Comparison of ENCODE assay signal across 16 cellular contexts in the genomic region with DNA sequence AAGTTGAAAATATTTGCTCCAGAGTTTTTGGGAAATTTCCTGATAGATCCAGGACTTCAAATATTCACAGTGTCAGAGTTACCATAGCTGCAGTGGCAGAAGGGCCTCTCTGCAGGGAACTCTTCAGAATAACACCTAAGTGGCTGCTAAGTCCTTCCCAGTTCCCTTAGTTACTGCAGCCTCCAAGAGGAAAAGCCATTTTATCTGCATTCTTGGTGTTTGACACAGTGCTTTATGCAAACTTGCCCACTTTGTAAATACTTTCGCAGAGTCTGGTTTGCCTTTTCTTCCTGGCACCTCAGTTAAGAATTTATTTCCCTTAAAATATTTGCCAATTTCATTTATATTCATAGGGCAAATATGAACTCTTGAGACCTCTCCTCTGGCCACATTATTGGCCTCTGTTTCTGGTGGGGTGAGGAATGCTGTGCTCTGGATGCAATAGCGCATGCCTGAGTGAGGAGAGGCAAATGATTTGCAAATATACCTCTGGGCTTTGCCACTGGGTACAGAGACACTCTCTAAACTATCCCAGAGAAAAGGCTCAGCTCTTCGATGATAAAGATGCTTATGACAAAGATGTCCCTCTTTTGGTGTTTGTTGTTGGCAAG.
DNase-seq lines count a peak whose midpoint lies in the region; ATAC-seq, FAIRE-seq and TF ChIP-seq lines count a peak whose summit lies in the region.
"Had no signal": no experiment of that assay in that cellular context is flagged by ENCODE, and none has a peak within 500 bp of the region (broad histone marks: within the 10 kb centered on the region; RNA-seq: fewer than 3 reads in every experiment).

No MANE protein-coding gene starts in this region.

- DNase-seq in astrocyte (ENCODE audit: low read depth) (peak; percentile 8), iPS-NIHi7 (ENCODE audit: extremely low spot score) (peak; percentile 13), pons (ENCODE audit: low spot score) (peak; percentile 35), Kasumi-1 (lab: John Stamatoyannopoulos, UW) (no peak)
- DNase-seq in naive thymus-derived CD8-positive, alpha-beta T cell = no peak
- DNase-seq in stimulated activated CD4-positive, alpha-beta T cell treated with anti-CD3 and anti-CD28 coated beads, Interleukin-4, amount 100 ng/mL, for 24 hours = no peak
- DNase-seq: ACHN; GF-D8; NCI-H1105; NCI-H2081 treated with DMSO at 0.1 percent for 48 hours; NK-92 treated with Interleukin-12 subunit alpha and Interleukin-12 subunit beta, amount 100 ng/mL, for 24 hours; Peyer's patch had no signal

- no peak overlapping the region for H3K27ac ChIP-seq in astrocyte (ENCODE audit: low read depth, low read length)
- H3K27ac ChIP-seq: Peyer's patch, SJSA1 had no signal

- H3K79me2 ChIP-seq in astrocyte (ENCODE audit: insufficient read depth, low read length) = no peaks in the 10 kb centered on the region

- POLR2A ChIA-PET in naive thymus-derived CD8-positive, alpha-beta T cell (lab: Charles Lee) = no interaction called here

- TF ChIP-seq CTCF in astrocyte (IDR thresholded peaks at IDR 0.05; ENCODE audit: insufficient read depth, low read depth, low read length) = no peak

- no peaks in the 10 kb centered on the region for H3K36me3 Mint-ChIP-seq in astrocyte (ENCODE audit: low read depth, unreplicated experiment)
- H3K36me3 Mint-ChIP-seq in naive thymus-derived CD8-positive, alpha-beta T cell = no peaks in the 10 kb centered on the region

- H3K27ac Mint-ChIP-seq in astrocyte (ENCODE audit: unreplicated experiment) = no peak overlapping the region
- no peak overlapping the region for H3K27ac Mint-ChIP-seq in naive thymus-derived CD8-positive, alpha-beta T cell
- H3K27ac Mint-ChIP-seq: B cell had no signal

- no peak overlapping the region for H3K4me3 ChIP-seq in astrocyte (ENCODE audit: insufficient read depth, low read depth, low read length)
- H3K4me3 ChIP-seq: K562, Peyer's patch, SJSA1 had no signal

- no peak overlapping the region for H3K4me3 Mint-ChIP-seq in astrocyte (ENCODE audit: unreplicated experiment)
- no peak overlapping the region for H3K4me3 Mint-ChIP-seq in naive thymus-derived CD8-positive, alpha-beta T cell
- H3K4me3 Mint-ChIP-seq: B cell had no signal

- no peak overlapping the region for H2AFZ ChIP-seq in astrocyte (ENCODE audit: low read depth, low read length)

- no peaks in the 10 kb centered on the region for H3K4me1 ChIP-seq in astrocyte (ENCODE audit: insufficient read depth, low read length)
- H3K4me1 ChIP-seq: Peyer's patch, SJSA1 had no signal

- H3K4me2 ChIP-seq in astrocyte (ENCODE audit: low read length) = no peak overlapping the region

- H3K27me3 ChIP-seq in astrocyte (ENCODE audit: insufficient read depth, low read length) = no peaks in the 10 kb centered on the region
- H3K27me3 ChIP-seq: Peyer's patch, SJSA1 had no signal

- H3K36me3 ChIP-seq in astrocyte (ENCODE audit: insufficient read depth, low read length) = no peaks in the 10 kb centered on the region
- H3K36me3 ChIP-seq: Peyer's patch, SJSA1 had no signal

- FAIRE-seq in astrocyte (lab: Jason Lieb, UNC) = no peak
- FAIRE-seq: K562 had no signal

- no peak overlapping the region for H3K9ac ChIP-seq in astrocyte (ENCODE audit: low read length)

- H4K20me1 ChIP-seq in astrocyte (ENCODE audit: insufficient read depth, low read length) = no peaks in the 10 kb centered on the region

- no peaks in the 10 kb centered on the region for H3K9me3 ChIP-seq in astrocyte (ENCODE audit: insufficient read depth, low read depth, low read length)
- H3K9me3 ChIP-seq: Peyer's patch, SJSA1 had no signal

- H3K27me3 Mint-ChIP-seq in astrocyte (ENCODE audit: low read depth, unreplicated experiment) = no peaks in the 10 kb centered on the region
- H3K27me3 Mint-ChIP-seq in naive thymus-derived CD8-positive, alpha-beta T cell = peaks cover 0 to 3% (median 0%) of the 10 kb centered on the region in 5 donors
- H3K27me3 Mint-ChIP-seq: B cell had no signal

- H3K4me1 Mint-ChIP-seq in astrocyte (ENCODE audit: low read depth, unreplicated experiment) = no peaks in the 10 kb centered on the region
- H3K4me1 Mint-ChIP-seq in naive thymus-derived CD8-positive, alpha-beta T cell = no peaks in the 10 kb centered on the region
- H3K4me1 Mint-ChIP-seq: B cell had no signal

- peaks cover 1% of the 10 kb centered on the region for H3K9me3 Mint-ChIP-seq in astrocyte (ENCODE audit: unreplicated experiment)
- peaks cover 0 to 9% (median 0%) of the 10 kb centered on the region in 9 donors for H3K9me3 Mint-ChIP-seq in naive thymus-derived CD8-positive, alpha-beta T cell

- ATAC-seq in naive thymus-derived CD8-positive, alpha-beta T cell = no peak
- no peak for ATAC-seq in HG02798 (IDR thresholded peaks at IDR 0.05; ENCODE audit: poor library complexity, unreplicated experiment)
- ATAC-seq: K562 had no signal

Comparison
In these comparisons a context has a peak if more than half of its experiments do, and no peak if none do; other contexts are left out.
1. DNase-seq: peak in astrocyte (single experiment), iPS-NIHi7 (single experiment) and pons (single experiment); none in naive thymus-derived CD8-positive, alpha-beta T cell (0 of 10), Kasumi-1 (0 of 2) and stimulated activated CD4-positive, alpha-beta T cell treated with anti-CD3 and anti-CD28 coated beads, Interleukin-4, amount 100 ng/mL, for 24 hours (single experiment).